2 cellular contexts compared by ENCODE assay signal in the genomic region with DNA sequence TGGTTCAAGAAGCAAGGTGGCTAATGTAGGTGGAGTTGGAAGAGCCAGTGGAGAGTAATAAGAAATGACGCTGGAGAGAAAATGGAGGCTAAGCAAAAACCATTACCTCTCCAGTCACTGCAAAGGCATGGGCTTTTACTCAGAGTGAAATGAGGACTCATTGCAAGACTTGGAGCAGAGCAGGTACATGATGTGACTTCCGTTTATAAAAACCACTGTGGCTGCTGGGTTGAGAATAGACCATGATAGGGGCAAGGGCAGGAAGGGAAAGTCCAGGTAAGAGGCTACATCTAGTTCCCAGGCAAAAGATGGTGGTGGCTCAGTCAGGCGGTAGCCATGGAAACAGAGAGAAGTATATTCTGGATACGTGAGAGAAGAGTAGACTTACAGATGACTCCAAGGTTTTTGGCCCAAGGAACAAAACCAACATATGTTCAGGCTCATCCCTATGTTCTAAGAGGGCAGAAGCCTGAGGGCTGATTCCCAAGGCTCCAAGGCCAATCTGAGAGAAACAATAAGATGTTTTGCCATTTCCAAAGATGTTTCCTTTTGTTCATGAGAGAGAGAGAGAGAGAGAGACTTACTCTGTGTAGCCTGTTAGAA.
TF ChIP-seq lines count a peak whose summit lies in the region.

No MANE protein-coding gene starts in this region.

TF ChIP-seq in A549, 52 proteins besides CTCF, POLR2A, EP300 and RAD21:
- TF ChIP-seq EHF (CRISPR knock-in tag; IDR thresholded peaks at IDR 0.05), result no peak

TF ChIP-seq in GM12878, 131 proteins besides CTCF, POLR2A, EP300 and RAD21:
- 0 out of 2 replicates have a peak, but pooled peaks have one; percentile 15 for TF ChIP-seq RUNX3 (IDR thresholded peaks at IDR 0.05; ENCODE audit: low read length)
- TF ChIP-seq, protein P1, sequence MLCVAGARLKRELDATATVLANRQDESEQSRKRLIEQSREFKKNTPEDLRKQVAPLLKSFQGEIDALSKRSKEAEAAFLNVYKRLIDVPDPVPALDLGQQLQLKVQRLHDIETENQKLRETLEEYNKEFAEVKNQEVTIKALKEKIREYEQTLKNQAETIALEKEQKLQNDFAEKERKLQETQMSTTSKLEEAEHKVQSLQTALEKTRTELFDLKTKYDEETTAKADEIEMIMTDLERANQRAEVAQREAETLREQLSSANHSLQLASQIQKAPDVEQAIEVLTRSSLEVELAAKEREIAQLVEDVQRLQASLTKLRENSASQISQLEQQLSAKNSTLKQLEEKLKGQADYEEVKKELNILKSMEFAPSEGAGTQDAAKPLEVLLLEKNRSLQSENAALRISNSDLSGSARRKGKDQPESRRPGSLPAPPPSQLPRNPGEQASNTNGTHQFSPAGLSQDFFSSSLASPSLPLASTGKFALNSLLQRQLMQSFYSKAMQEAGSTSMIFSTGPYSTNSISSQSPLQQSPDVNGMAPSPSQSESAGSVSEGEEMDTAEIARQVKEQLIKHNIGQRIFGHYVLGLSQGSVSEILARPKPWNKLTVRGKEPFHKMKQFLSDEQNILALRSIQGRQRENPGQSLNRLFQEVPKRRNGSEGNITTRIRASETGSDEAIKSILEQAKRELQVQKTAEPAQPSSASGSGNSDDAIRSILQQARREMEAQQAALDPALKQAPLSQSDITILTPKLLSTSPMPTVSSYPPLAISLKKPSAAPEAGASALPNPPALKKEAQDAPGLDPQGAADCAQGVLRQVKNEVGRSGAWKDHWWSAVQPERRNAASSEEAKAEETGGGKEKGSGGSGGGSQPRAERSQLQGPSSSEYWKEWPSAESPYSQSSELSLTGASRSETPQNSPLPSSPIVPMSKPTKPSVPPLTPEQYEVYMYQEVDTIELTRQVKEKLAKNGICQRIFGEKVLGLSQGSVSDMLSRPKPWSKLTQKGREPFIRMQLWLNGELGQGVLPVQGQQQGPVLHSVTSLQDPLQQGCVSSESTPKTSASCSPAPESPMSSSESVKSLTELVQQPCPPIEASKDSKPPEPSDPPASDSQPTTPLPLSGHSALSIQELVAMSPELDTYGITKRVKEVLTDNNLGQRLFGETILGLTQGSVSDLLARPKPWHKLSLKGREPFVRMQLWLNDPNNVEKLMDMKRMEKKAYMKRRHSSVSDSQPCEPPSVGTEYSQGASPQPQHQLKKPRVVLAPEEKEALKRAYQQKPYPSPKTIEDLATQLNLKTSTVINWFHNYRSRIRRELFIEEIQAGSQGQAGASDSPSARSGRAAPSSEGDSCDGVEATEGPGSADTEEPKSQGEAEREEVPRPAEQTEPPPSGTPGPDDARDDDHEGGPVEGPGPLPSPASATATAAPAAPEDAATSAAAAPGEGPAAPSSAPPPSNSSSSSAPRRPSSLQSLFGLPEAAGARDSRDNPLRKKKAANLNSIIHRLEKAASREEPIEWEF (IDR thresholded peaks at IDR 0.05; ENCODE audit: insufficient replicate concordance, low read depth, low read length), result no peak
